1 cellular context compared by ENCODE assay signal in genomic region chr1:160407819-160408801, GRCh38.
TF ChIP-seq lines count a peak whose summit lies in the region.

No MANE protein-coding gene starts in this region.

TF ChIP-seq in H1, 55 proteins besides CTCF, POLR2A, EP300 and RAD21:
- TF ChIP-seq JUND (IDR thresholded peaks at IDR 0.05; ENCODE audit: low read length) (peak; percentile 71), ATF3 (IDR thresholded peaks at IDR 0.05; ENCODE audit: insufficient read depth, low read depth, low read length) (no peak)
TF ChIP-seq in H1: peak in this region for 1.
